Comparison of ENCODE assay signal across 8 cellular contexts in the genomic region with DNA sequence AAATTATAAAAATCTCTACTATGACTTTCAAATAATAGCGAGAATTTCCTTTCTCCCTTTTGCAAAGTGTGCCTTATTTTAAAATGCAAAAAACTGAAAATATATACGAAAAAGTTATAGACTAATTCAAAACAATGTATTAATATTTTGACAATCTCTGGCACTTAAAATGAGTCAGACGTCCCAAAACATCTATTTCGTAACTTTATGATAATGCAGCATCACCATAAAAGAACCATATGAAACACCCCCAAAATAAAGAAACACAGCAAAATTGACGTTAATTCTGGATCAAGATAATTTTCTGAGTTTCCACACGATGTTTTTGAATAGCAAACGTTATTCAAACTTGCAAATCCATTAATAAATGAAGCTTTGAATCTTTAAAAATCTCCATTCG. TPM values are rescaled to one million over a fixed set of nuclear protein-coding genes. Genes with fewer than 3 reads are reported as not detected.
DNase-seq lines count a peak whose midpoint lies in the region.

No MANE protein-coding gene starts in this region.

- peaks cover 3% of the 10 kb centered on the region for H3K27me3 Mint-ChIP-seq in activated T-helper 1 cell treated with anti-CD3 and anti-CD28 coated beads, Interleukin-12 subunit alpha, Interleukin-12 subunit beta, Interleukin-2, Interleukin-4 antibody, amounts not matched to agents 30 ng/mL and 10 ng/mL and 1 ng/mL, durations not matched to agents 14 hours and 24 hours and 36 hours (ENCODE audit: insufficient read depth)

- H3K4me1 Mint-ChIP-seq in activated T-helper 1 cell treated with anti-CD3 and anti-CD28 coated beads, Interleukin-12 subunit alpha, Interleukin-12 subunit beta, Interleukin-2, Interleukin-4 antibody, amounts not matched to agents 30 ng/mL and 10 ng/mL and 1 ng/mL, durations not matched to agents 14 hours and 24 hours and 36 hours (ENCODE audit: low read depth): peaks cover 48% of the 10 kb centered on the region

- H3K9ac ChIP-seq in stomach smooth muscle (ENCODE audit: low read length in 2 of 2): peak overlapping the region; percentile 93 to 99

- H3K27ac ChIP-seq in stomach smooth muscle (ENCODE audit: low read length): no peak overlapping the region

- peaks cover 3% of the 10 kb centered on the region for H3K4me1 ChIP-seq in stomach smooth muscle (ENCODE audit: control insufficient read depth, insufficient read depth, low read length)

- H3K27me3 ChIP-seq in stomach smooth muscle (ENCODE audit: control insufficient read depth in 1 of 2, insufficient read depth in 2 of 2, low read length in 2 of 2): no peaks in the 10 kb centered on the region

- peak overlapping the region; percentile 99 for H3K27ac Mint-ChIP-seq in activated T-helper 1 cell treated with anti-CD3 and anti-CD28 coated beads, Interleukin-12 subunit alpha, Interleukin-12 subunit beta, Interleukin-2, Interleukin-4 antibody, amounts not matched to agents 30 ng/mL and 10 ng/mL and 1 ng/mL, durations not matched to agents 14 hours and 24 hours and 36 hours

- no peaks in the 10 kb centered on the region for H3K36me3 ChIP-seq in stomach smooth muscle (ENCODE audit: control insufficient read depth in 2 of 2, insufficient read depth in 2 of 2, low read length in 2 of 2)

- H3K9me3 ChIP-seq in iPS-18c (ENCODE audit: control insufficient read depth, insufficient read depth, low read length) (no peaks in the 10 kb centered on the region), stomach smooth muscle (ENCODE audit: control insufficient read depth in 2 of 2, low read length in 2 of 2) (no peaks in the 10 kb centered on the region)

- H3K9me3 Mint-ChIP-seq in activated T-helper 1 cell treated with anti-CD3 and anti-CD28 coated beads, Interleukin-12 subunit alpha, Interleukin-12 subunit beta, Interleukin-2, Interleukin-4 antibody, amounts not matched to agents 30 ng/mL and 10 ng/mL and 1 ng/mL, durations not matched to agents 14 hours and 24 hours and 36 hours: no peaks in the 10 kb centered on the region

- H3K4me3 ChIP-seq in iPS-18c (ENCODE audit: insufficient read depth, low read depth, low read length): peak overlapping the region; percentile 83
- peak overlapping the region; percentile 99 to 100 for H3K4me3 ChIP-seq in stomach smooth muscle (ENCODE audit: low read length in 2 of 2)

- intact Hi-C loops in activated T-helper 1 cell treated with anti-CD3 and anti-CD28 coated beads, Interleukin-12 subunit alpha, Interleukin-12 subunit beta, Interleukin-2, Interleukin-4 antibody, amounts not matched to agents 30 ng/mL and 10 ng/mL and 1 ng/mL, durations not matched to agents 14 hours and 24 hours and 36 hours (cut with micrococcal nuclease): loop anchor here (2.0 to 10.0 kb wide), 5 partner anchors 292 to 1270 kb away; a partner anchor contains a TSS

- DNase-seq in SIG-M5 treated with dmso at 0.1 percent for 504 hours (lab: John Stamatoyannopoulos, UW; ENCODE audit: unreplicated experiment) (peak; percentile 8), SIG-M5 (lab: John Stamatoyannopoulos, UW) (no peak), NCI-H345 (lab: John Stamatoyannopoulos, UW) (no peak), midbrain (lab: John Stamatoyannopoulos, UW) (no peak), HK-2 (ENCODE audit: unreplicated experiment) (no peak)
- no peak for DNase-seq in activated T-helper 1 cell treated with anti-CD3 and anti-CD28 coated beads, Interleukin-12 subunit alpha, Interleukin-12 subunit beta, Interleukin-2, Interleukin-4 antibody, amounts not matched to agents 30 ng/mL and 10 ng/mL and 1 ng/mL, durations not matched to agents 14 hours and 24 hours and 36 hours (ENCODE audit: low spot score)

- H3K36me3 Mint-ChIP-seq in activated T-helper 1 cell treated with anti-CD3 and anti-CD28 coated beads, Interleukin-12 subunit alpha, Interleukin-12 subunit beta, Interleukin-2, Interleukin-4 antibody, amounts not matched to agents 30 ng/mL and 10 ng/mL and 1 ng/mL, durations not matched to agents 14 hours and 24 hours and 36 hours (ENCODE audit: low read depth): peaks cover 12% of the 10 kb centered on the region

- H3K4me3 Mint-ChIP-seq in activated T-helper 1 cell treated with anti-CD3 and anti-CD28 coated beads, Interleukin-12 subunit alpha, Interleukin-12 subunit beta, Interleukin-2, Interleukin-4 antibody, amounts not matched to agents 30 ng/mL and 10 ng/mL and 1 ng/mL, durations not matched to agents 14 hours and 24 hours and 36 hours: peak overlapping the region; percentile 99

RNA-seq across cellular contexts. Expression of a gene that starts 1.0 kb away (rescaled TPM):
- 99.7 and 105 TPM in 2 replicates for total RNA-seq in activated T-helper 1 cell treated with anti-CD3 and anti-CD28 coated beads, Interleukin-12 subunit alpha, Interleukin-12 subunit beta, Interleukin-2, Interleukin-4 antibody, amounts not matched to agents 30 ng/mL and 10 ng/mL and 1 ng/mL, durations not matched to agents 14 hours and 24 hours and 36 hours

RNA-seq across cellular contexts. Expression of a gene that starts 15.7 kb away (rescaled TPM):
- 22.3 and 23.5 TPM in 2 replicates for total RNA-seq in activated T-helper 1 cell treated with anti-CD3 and anti-CD28 coated beads, Interleukin-12 subunit alpha, Interleukin-12 subunit beta, Interleukin-2, Interleukin-4 antibody, amounts not matched to agents 30 ng/mL and 10 ng/mL and 1 ng/mL, durations not matched to agents 14 hours and 24 hours and 36 hours
